1 cellular context compared by ENCODE assay signal in the genomic region with DNA sequence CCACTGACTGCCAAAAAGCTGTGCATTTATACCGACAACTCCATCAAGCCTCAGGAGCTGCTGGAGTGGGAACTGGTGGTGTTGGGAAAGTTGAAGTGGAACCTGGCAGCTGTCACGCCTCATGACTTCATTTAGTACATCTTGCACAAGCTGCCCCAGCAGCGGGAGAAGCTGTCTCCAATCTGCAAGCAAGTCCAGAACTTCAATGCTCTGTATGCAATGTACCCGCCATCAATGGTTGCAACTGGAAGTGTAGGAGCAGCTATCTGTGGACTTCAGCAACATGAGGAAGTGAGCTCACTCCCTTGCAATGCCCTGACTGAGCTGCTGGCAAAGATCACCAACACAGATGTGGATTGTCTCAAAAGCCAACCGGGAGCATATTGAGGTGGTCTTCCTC.
TF ChIP-seq lines count a peak whose summit lies in the region.

A gene (minus strand): TSS at position 67 of the 400 bp plus-strand sequence. CDS start 13,947 bp downstream, outside the sequence.

TF ChIP-seq in liver, 16 proteins besides CTCF, POLR2A, EP300 and RAD21 (continued from another document):
- TF ChIP-seq, protein P1, sequence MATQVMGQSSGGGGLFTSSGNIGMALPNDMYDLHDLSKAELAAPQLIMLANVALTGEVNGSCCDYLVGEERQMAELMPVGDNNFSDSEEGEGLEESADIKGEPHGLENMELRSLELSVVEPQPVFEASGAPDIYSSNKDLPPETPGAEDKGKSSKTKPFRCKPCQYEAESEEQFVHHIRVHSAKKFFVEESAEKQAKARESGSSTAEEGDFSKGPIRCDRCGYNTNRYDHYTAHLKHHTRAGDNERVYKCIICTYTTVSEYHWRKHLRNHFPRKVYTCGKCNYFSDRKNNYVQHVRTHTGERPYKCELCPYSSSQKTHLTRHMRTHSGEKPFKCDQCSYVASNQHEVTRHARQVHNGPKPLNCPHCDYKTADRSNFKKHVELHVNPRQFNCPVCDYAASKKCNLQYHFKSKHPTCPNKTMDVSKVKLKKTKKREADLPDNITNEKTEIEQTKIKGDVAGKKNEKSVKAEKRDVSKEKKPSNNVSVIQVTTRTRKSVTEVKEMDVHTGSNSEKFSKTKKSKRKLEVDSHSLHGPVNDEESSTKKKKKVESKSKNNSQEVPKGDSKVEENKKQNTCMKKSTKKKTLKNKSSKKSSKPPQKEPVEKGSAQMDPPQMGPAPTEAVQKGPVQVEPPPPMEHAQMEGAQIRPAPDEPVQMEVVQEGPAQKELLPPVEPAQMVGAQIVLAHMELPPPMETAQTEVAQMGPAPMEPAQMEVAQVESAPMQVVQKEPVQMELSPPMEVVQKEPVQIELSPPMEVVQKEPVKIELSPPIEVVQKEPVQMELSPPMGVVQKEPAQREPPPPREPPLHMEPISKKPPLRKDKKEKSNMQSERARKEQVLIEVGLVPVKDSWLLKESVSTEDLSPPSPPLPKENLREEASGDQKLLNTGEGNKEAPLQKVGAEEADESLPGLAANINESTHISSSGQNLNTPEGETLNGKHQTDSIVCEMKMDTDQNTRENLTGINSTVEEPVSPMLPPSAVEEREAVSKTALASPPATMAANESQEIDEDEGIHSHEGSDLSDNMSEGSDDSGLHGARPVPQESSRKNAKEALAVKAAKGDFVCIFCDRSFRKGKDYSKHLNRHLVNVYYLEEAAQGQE (IDR thresholded peaks at IDR 0.05), result peak; percentile 59
- TF ChIP-seq RXRA (IDR thresholded peaks at IDR 0.05), result peak; percentile 61 to 69
- TF ChIP-seq HNF4A (conservative IDR thresholded peaks at IDR 0.05), result peak; percentile 55 to 68
- peak; percentile 81 to 85 for TF ChIP-seq JUND (IDR thresholded peaks at IDR 0.05)
- TF ChIP-seq YY1 (IDR thresholded peaks at IDR 0.05), result peak; percentile 78
- TF ChIP-seq, protein P2, sequence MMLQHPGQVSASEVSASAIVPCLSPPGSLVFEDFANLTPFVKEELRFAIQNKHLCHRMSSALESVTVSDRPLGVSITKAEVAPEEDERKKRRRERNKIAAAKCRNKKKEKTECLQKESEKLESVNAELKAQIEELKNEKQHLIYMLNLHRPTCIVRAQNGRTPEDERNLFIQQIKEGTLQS (IDR thresholded peaks at IDR 0.05), result peak; percentile 30
- no peak for TF ChIP-seq FOXA1 (IDR thresholded peaks at IDR 0.05)
